Comparison of ENCODE assay signal across 29 cellular contexts in genomic region chr5:84118551-84118950, GRCh38.
"Had no signal": no experiment of that assay in that cellular context is flagged by ENCODE, and none has a peak within 500 bp of the region (broad histone marks: within the 10 kb centered on the region; RNA-seq: fewer than 3 reads in every experiment).

No MANE protein-coding gene starts in this region.

- ATAC-seq: natural killer cell; psoas muscle; right cardiac atrium; right lobe of liver; stimulated activated memory B cell treated with anti-CD40 and anti-IgM and Interleukin-4, amounts not matched to agents 10 μg/mL and 1 μg/mL and 100 μg/mL, for 72 hours; stimulated activated naive CD8-positive, alpha-beta T cell treated with anti-CD3 and anti-CD28 coated beads, Interleukin-15, amount 100 ng/mL, for 72 hours; stimulated activated naive CD8-positive, alpha-beta T cell treated with anti-CD3 and anti-CD28 coated beads, Interleukin-15, Interleukin-2, amounts not matched to agents 100 U/mL and 50 U/mL, for 24 hours; upper lobe of right lung had no signal

- H3K27me3 ChIP-seq: neural progenitor cell, ovary, right lobe of liver, sigmoid colon, spleen, suprapubic skin, testis, tibial artery, transverse colon, upper lobe of right lung, vagina had no signal

- H3K4me1 ChIP-seq: parathyroid adenoma, psoas muscle, right lobe of liver, sigmoid colon, spleen, suprapubic skin, testis, tibial artery, transverse colon, upper lobe of right lung, vagina had no signal

- H3K27ac ChIP-seq: neural progenitor cell, ovary, parathyroid adenoma, psoas muscle, right lobe of liver, sigmoid colon, skin epidermis, spleen, suprapubic skin, testis, tibial artery, transverse colon, upper lobe of right lung, vagina had no signal

- H2AFZ ChIP-seq: neural progenitor cell, parathyroid adenoma had no signal

- H3K9ac ChIP-seq: neural progenitor cell, parathyroid adenoma had no signal

- H3K36me3 ChIP-seq: neural progenitor cell, ovary, right lobe of liver, sigmoid colon, spleen, suprapubic skin, tibial artery, transverse colon, upper lobe of right lung, vagina had no signal

- H3K79me2 ChIP-seq: parathyroid adenoma had no signal

- H3K4me2 ChIP-seq: neural progenitor cell, smooth muscle cell had no signal

- H3K9me3 ChIP-seq: ovary, psoas muscle, right lobe of liver, sigmoid colon, spleen, suprapubic skin, testis, tibial artery, transverse colon, upper lobe of right lung, vagina had no signal

- DNase-seq: natural killer cell; occipital lobe; ovary; posterior cingulate gyrus; psoas muscle; right cardiac atrium; right lobe of liver; sigmoid colon; spleen; stimulated activated CD4-positive, alpha-beta T cell treated with anti-CD3 and anti-CD28 coated beads, Interleukin-12 subunit alpha, Interleukin-12 subunit beta, amount 100 ng/mL, for 4 hours; stimulated activated CD4-positive, alpha-beta T cell treated with anti-CD3 and anti-CD28 coated beads, Interleukin-1b, Interleukin-23, amount 100 ng/mL, for 48 hours; stimulated activated CD4-positive, alpha-beta T cell treated with anti-CD3 and anti-CD28 coated beads, Interleukin-4, amount 100 ng/mL, for 1 hour; stimulated activated CD4-positive, alpha-beta T cell treated with anti-CD3 and anti-CD28 coated beads, Interleukin-4, amount 100 ng/mL, for 4 hours; stimulated activated CD8-positive, alpha-beta memory T cell treated with anti-CD3 and anti-CD28 coated beads, Interleukin-4, amount 100 ng/mL, for 48 hours; stimulated activated naive CD4-positive, alpha-beta T cell; stimulated activated naive CD8-positive, alpha-beta T cell treated with anti-CD3 and anti-CD28 coated beads, Interleukin-15, amount 100 ng/mL, for 72 hours; stimulated activated naive CD8-positive, alpha-beta T cell treated with anti-CD3 and anti-CD28 coated beads, Interleukin-15, Interleukin-2, amounts not matched to agents 100 U/mL and 50 U/mL, for 24 hours; substantia nigra; testis; tibial artery; transverse colon; upper lobe of right lung had no signal

- H3K4me3 ChIP-seq: neural progenitor cell, ovary, psoas muscle, right lobe of liver, sigmoid colon, skin epidermis, smooth muscle cell, spleen, suprapubic skin, testis, tibial artery, transverse colon, upper lobe of right lung, vagina had no signal
